In genomic region chr17:45997624-45998023, GRCh38 we compare ENCODE assay signal across 25 cellular contexts. TPM values are rescaled to one million over a fixed set of nuclear protein-coding genes. Genes with fewer than 3 reads are reported as not detected.
DNase-seq lines count a peak whose midpoint lies in the region; ATAC-seq and TF ChIP-seq lines count a peak whose summit lies in the region.
"Had no signal": no experiment of that assay in that cellular context is flagged by ENCODE, and none has a peak within 500 bp of the region (broad histone marks: within the 10 kb centered on the region; RNA-seq: fewer than 3 reads in every experiment).

No MANE protein-coding gene starts in this region.

- no peaks in the 10 kb centered on the region for H4K20me1 ChIP-seq in PC-3 (ENCODE audit: low read length)

- H3K36me3 ChIP-seq in PC-3 (ENCODE audit: low read depth, low read length), result no peaks in the 10 kb centered on the region
- H3K36me3 ChIP-seq: breast epithelium, left ventricle myocardium inferior had no signal

- CTCF ChIA-PET in PC-3 (lab: Charles Lee), result no interaction called here
- CTCF ChIA-PET in GM10248 (lab: Yijun Ruan, JAX), result interaction anchor here (1.2 to 1.3 kb wide), 2 partner anchors 15 to 216 kb away, joined by 3 to 5 read pairs; no protein-coding TSS in a partner anchor

- ATAC-seq in PC-3 (0 out of 2 replicates have a peak, but pooled peaks have one; percentile 19), HG03108 (IDR thresholded peaks at IDR 0.05; ENCODE audit: unreplicated experiment) (no peak)
- ATAC-seq: naive thymus-derived CD4-positive, alpha-beta T cell; SK-N-SH treated with all-trans-retinoic acid at 6 μM for 48 hours had no signal

- no peak overlapping the region for H3K4me2 ChIP-seq in PC-3 (ENCODE audit: low read length)

- BruUV-seq in PC-3 (replicated peaks; lab: Mats Ljungman, UMichigan), result no TSS peak

- H3K79me2 ChIP-seq in PC-3 (ENCODE audit: low read length), result no peaks in the 10 kb centered on the region
- H3K79me2 ChIP-seq: parathyroid adenoma had no signal

- H3F3A ChIP-seq in PC-3 (ENCODE audit: low read length, unreplicated experiment), result no peaks in the 10 kb centered on the region

- H3K4me3 ChIP-seq in PC-3 (ENCODE audit: low read length) (no peak overlapping the region), dorsolateral prefrontal cortex (no peak overlapping the region), skeletal muscle cell (ENCODE audit: low read depth, low read length) (no peak overlapping the region)
- H3K4me3 ChIP-seq: breast epithelium, coronary artery, left ventricle myocardium inferior had no signal

- no peak overlapping the region for H3K9ac ChIP-seq in PC-3 (ENCODE audit: low read length)
- H3K9ac ChIP-seq: parathyroid adenoma had no signal

- intact Hi-C loops in PC-3 (cut with micrococcal nuclease), result no loop called here
- intact Hi-C loops in dorsolateral prefrontal cortex (cut with DNase I), result no loop called here

- DNase-seq in EL, result peak; percentile 48
- peak; percentile 36 for DNase-seq in PC-3
- no peak for DNase-seq in dorsolateral prefrontal cortex
- peak; percentile 14 for DNase-seq in skeletal muscle cell (ENCODE audit: low read depth)
- no peak for DNase-seq in pons (ENCODE audit: low spot score)
- no peak for DNase-seq in GM10248 (ENCODE audit: extremely low spot score)
- no peak for DNase-seq in OCI-M2 (lab: John Stamatoyannopoulos, UW; ENCODE audit: unreplicated experiment)
- DNase-seq: activated CD4-positive, alpha-beta T cell treated with anti-CD3 and anti-CD28 coated beads, Interleukin-2, amount 50 U/mL, for 48 hours; activated CD4-positive, CD25-positive, alpha-beta regulatory T cell; activated effector memory CD4-positive, alpha-beta T cell treated with Interleukin-2 at 50 U/mL for 16 hours; activated naive CD8-positive, alpha-beta T cell treated with anti-CD3 and anti-CD28 coated beads, Interleukin-2, amount 10 ng/mL, durations not matched to agents 7 days and 5 days; CD4-positive, alpha-beta T cell; DMS 273 treated with DMSO at 0.1 percent for 48 hours; GF-D8; left ventricle myocardium inferior; naive thymus-derived CD4-positive, alpha-beta T cell; NCI-H1436 treated with DMSO at 0.1 percent for 48 hours; NCI-H2171; T-helper 9 cell had no signal

- TF ChIP-seq CTCF in PC-3 (conservative IDR thresholded peaks at IDR 0.05; ENCODE audit: low read depth, low read length), result no peak
- no peak for TF ChIP-seq CTCF in dorsolateral prefrontal cortex (IDR thresholded peaks at IDR 0.05 in 54 of 56, conservative IDR thresholded peaks at IDR 0.05 in 2 of 56; ENCODE audit: low read depth in 1 of 56, partially characterized antibody in 56 of 56)
- TF ChIP-seq CTCF in GM10248 (IDR thresholded peaks at IDR 0.05; ENCODE audit: control extremely low read depth, extremely low read depth, low read depth, missing control alignments), result no peak

- no peak overlapping the region for H2AFZ ChIP-seq in PC-3 (ENCODE audit: low read length)
- H2AFZ ChIP-seq: parathyroid adenoma had no signal

- H3K27ac ChIP-seq in PC-3 (ENCODE audit: low read length) (no peak overlapping the region), dorsolateral prefrontal cortex (peak overlapping the region in 42 of 59 donors; percentile 2 to 90 (median 52))
- H3K27ac ChIP-seq: breast epithelium, coronary artery, left ventricle myocardium inferior, parathyroid adenoma had no signal

- H3K9me2 ChIP-seq in PC-3 (replicated peaks; ENCODE audit: low read length), result no peaks in the 10 kb centered on the region

- H3K27me3 ChIP-seq in PC-3 (ENCODE audit: low read length), result no peaks in the 10 kb centered on the region
- no peaks in the 10 kb centered on the region for H3K27me3 ChIP-seq in dorsolateral prefrontal cortex
- H3K27me3 ChIP-seq: breast epithelium had no signal

- POLR2A ChIA-PET in PC-3 (lab: Charles Lee; ENCODE audit: unreplicated experiment), result no interaction called here
- POLR2A ChIA-PET in GM10248 (lab: Yijun Ruan, JAX), result no interaction called here

- no peaks in the 10 kb centered on the region for H3K9me3 ChIP-seq in PC-3 (ENCODE audit: low read length)
- H3K9me3 ChIP-seq: breast epithelium, left ventricle myocardium inferior had no signal

- H3K4me1 ChIP-seq in PC-3 (ENCODE audit: insufficient read depth, low read length), result no peaks in the 10 kb centered on the region
- H3K4me1 ChIP-seq: breast epithelium, parathyroid adenoma had no signal

RNA-seq across cellular contexts. Expression of gene STH, which starts 1.4 kb away (rescaled TPM):
- total RNA-seq in PC-3 (2014; rRNA removed) (not detected in 2 replicates), dorsolateral prefrontal cortex (10 to 100 TPM in 84 of 120 experiments, 1 to 10 TPM in 36; 1.8 to 35.0 (median 12.2) TPM)
- total RNA-seq: activated naive CD8-positive, alpha-beta T cell treated with anti-CD3 and anti-CD28 coated beads, Interleukin-2, amount 10 ng/mL, durations not matched to agents 7 days and 5 days; breast epithelium; CD4-positive, alpha-beta T cell; left ventricle myocardium inferior; MCF 10A; naive thymus-derived CD4-positive, alpha-beta T cell had no signal

Comparison
In these comparisons a context has a peak if more than half of its experiments do, and no peak if none do; other contexts are left out.
1. DNase-seq: peak in EL (single experiment), PC-3 (single experiment) and skeletal muscle cell (single experiment); none in dorsolateral prefrontal cortex (0 of 10), pons (single experiment), GM10248 (single experiment) and OCI-M2 (single experiment).